Comparison of ENCODE assay signal across 8 cellular contexts in genomic region chr21:33267250-33267649, GRCh38. TPM values are rescaled to one million over a fixed set of nuclear protein-coding genes. Genes with fewer than 3 reads are reported as not detected.
A peak's percentile ranks its signal among the peaks of the same experiment; 100 is the strongest.
DNase-seq lines count a peak whose midpoint lies in the region; ATAC-seq and TF ChIP-seq lines count a peak whose summit lies in the region.

No MANE protein-coding gene starts in this region.

- no peak for TF ChIP-seq CTCF in Loucy (conservative IDR thresholded peaks at IDR 0.05; ENCODE audit: low read length)
- TF ChIP-seq CTCF in choroid plexus epithelial cell (conservative IDR thresholded peaks at IDR 0.05; ENCODE audit: low read depth, low read length) = no peak

- no peaks in the 10 kb centered on the region for H3K27me3 Mint-ChIP-seq in natural killer cell treated with Interleukin-12 subunit alpha and Interleukin-12 subunit beta and Interleukin-15 and Interleukin-18, amount 100 ng/mL, for 72 hours

- H3K9me2 ChIP-seq in Loucy (replicated peaks; ENCODE audit: low read depth, low read length) = no peaks in the 10 kb centered on the region

- H3K9me3 ChIP-seq in BLaER1 (0 out of 2 replicates have a peak, but pooled peaks cover under 1% of the 10 kb centered on the region), Loucy (ENCODE audit: insufficient read depth, low read depth, low read length) (no peaks in the 10 kb centered on the region)

- H3K79me2 ChIP-seq in Loucy (ENCODE audit: insufficient read depth, low read length) = peaks cover 35% of the 10 kb centered on the region

- no peaks in the 10 kb centered on the region for H3K9me3 Mint-ChIP-seq in natural killer cell treated with Interleukin-12 subunit alpha and Interleukin-12 subunit beta and Interleukin-15 and Interleukin-18, amount 100 ng/mL, for 72 hours

- H3K4me2 ChIP-seq in BLaER1 (peak overlapping the region; percentile 99), Loucy (ENCODE audit: low read depth, low read length, poor library complexity, severe bottlenecking) (peak overlapping the region; percentile 66)

- peak overlapping the region; percentile 68 to 92 for H3K27ac Mint-ChIP-seq in natural killer cell treated with Interleukin-12 subunit alpha and Interleukin-12 subunit beta and Interleukin-15 and Interleukin-18, amount 100 ng/mL, for 72 hours

- H3K4me1 ChIP-seq in BLaER1 = peaks cover 36% of the 10 kb centered on the region
- peaks cover 10% of the 10 kb centered on the region for H3K4me1 ChIP-seq in Loucy (ENCODE audit: insufficient read depth, low read length, poor library complexity, severe bottlenecking)

- no peaks in the 10 kb centered on the region for H3K27me3 ChIP-seq in BLaER1
- H3K27me3 ChIP-seq in Loucy (ENCODE audit: insufficient read depth, low read length, poor library complexity, severe bottlenecking) = no peaks in the 10 kb centered on the region

- H2AFZ ChIP-seq in Loucy (ENCODE audit: low read length) = no peak overlapping the region

- peaks cover 46 to 53% of the 10 kb centered on the region in 2 donors for H3K4me1 Mint-ChIP-seq in natural killer cell treated with Interleukin-12 subunit alpha and Interleukin-12 subunit beta and Interleukin-15 and Interleukin-18, amount 100 ng/mL, for 72 hours (ENCODE audit: low read depth in 2 of 2)

- ATAC-seq in natural killer cell treated with Interleukin-12 subunit alpha and Interleukin-12 subunit beta and Interleukin-15 and Interleukin-18, amount 100 ng/mL, for 72 hours = no peak
- no peak for ATAC-seq in HG02763 (IDR thresholded peaks at IDR 0.05; ENCODE audit: unreplicated experiment)

- H3K4me3 Mint-ChIP-seq in natural killer cell treated with Interleukin-12 subunit alpha and Interleukin-12 subunit beta and Interleukin-15 and Interleukin-18, amount 100 ng/mL, for 72 hours = peak overlapping the region; percentile 93

- H3K27ac ChIP-seq in BLaER1 = peak overlapping the region; percentile 81

- peak overlapping the region; percentile 86 for H3K4me3 ChIP-seq in BLaER1
- peak overlapping the region; percentile 69 for H3K4me3 ChIP-seq in Loucy (ENCODE audit: low read length, poor library complexity, severe bottlenecking)
- peak overlapping the region; percentile 87 for H3K4me3 ChIP-seq in choroid plexus epithelial cell (ENCODE audit: low read depth, low read length)

- peaks cover 60% of the 10 kb centered on the region for H3K36me3 ChIP-seq in BLaER1
- peaks cover 47% of the 10 kb centered on the region for H3K36me3 ChIP-seq in Loucy (ENCODE audit: insufficient read depth, low read length)

- H3K9ac ChIP-seq in BLaER1 (peak overlapping the region; percentile 87), Loucy (ENCODE audit: low read depth, low read length, poor library complexity, severe bottlenecking) (peak overlapping the region; percentile 63)

- H4K20me1 ChIP-seq in BLaER1 (0 out of 2 replicates have a peak, but pooled peaks cover 7% of the 10 kb centered on the region), Loucy (ENCODE audit: insufficient read depth, low read length, poor library complexity, severe bottlenecking) (peaks cover 10% of the 10 kb centered on the region)

- no peak for DNase-seq in choroid plexus epithelial cell (ENCODE audit: low read depth)
- no peak for DNase-seq in natural killer cell treated with Interleukin-12 subunit alpha and Interleukin-12 subunit beta and Interleukin-15 and Interleukin-18, amount 100 ng/mL, for 72 hours (ENCODE audit: low spot score)
- no peak for DNase-seq in NCI-H2196 treated with DMSO at 0.1 percent for 48 hours (lab: John Stamatoyannopoulos, UW; ENCODE audit: unreplicated experiment)
- DNase-seq in NCI-H1436 treated with DMSO at 0.1 percent for 48 hours (lab: John Stamatoyannopoulos, UW) = no peak
- DNase-seq in kidney tubule cell (ENCODE audit: low spot score) = no peak

- H3F3A ChIP-seq in Loucy (ENCODE audit: low read depth) = 0 out of 2 replicates have a peak, but pooled peaks cover 6% of the 10 kb centered on the region

- no peaks in the 10 kb centered on the region for H3K36me3 Mint-ChIP-seq in natural killer cell treated with Interleukin-12 subunit alpha and Interleukin-12 subunit beta and Interleukin-15 and Interleukin-18, amount 100 ng/mL, for 72 hours

RNA-seq across cellular contexts. Expression of gene IL10RB, which starts 1.1 kb away (rescaled TPM):
- 10 to 100 TPM; 19.9 to 22.2 TPM for total RNA-seq in natural killer cell treated with Interleukin-12 subunit alpha and Interleukin-12 subunit beta and Interleukin-15 and Interleukin-18, amount 100 ng/mL, for 72 hours

RNA-seq across cellular contexts. Expression of gene IFNAR2, which starts 37.5 kb away (rescaled TPM):
- 10 to 100 TPM; 16.9 to 17.6 TPM for total RNA-seq in natural killer cell treated with Interleukin-12 subunit alpha and Interleukin-12 subunit beta and Interleukin-15 and Interleukin-18, amount 100 ng/mL, for 72 hours

RNA-seq across cellular contexts. Expression of gene IFNAR1, which starts 57.5 kb away (rescaled TPM):
- total RNA-seq in natural killer cell treated with Interleukin-12 subunit alpha and Interleukin-12 subunit beta and Interleukin-15 and Interleukin-18, amount 100 ng/mL, for 72 hours = 10 to 100 TPM; 16.0 to 16.6 TPM
